Comparison of ENCODE assay signal across 8 cellular contexts in genomic region chr10:27742195-27742925, GRCh38. TPM values are rescaled to one million over a fixed set of nuclear protein-coding genes. Genes with fewer than 3 reads are reported as not detected.
DNase-seq lines count a peak whose midpoint lies in the region; ATAC-seq and TF ChIP-seq lines count a peak whose summit lies in the region.

No MANE protein-coding gene starts in this region.

- H3K27me3 Mint-ChIP-seq in endodermal cell (ENCODE audit: insufficient read depth) = peaks cover 69% of the 10 kb centered on the region

- no peaks in the 10 kb centered on the region for H3K9me3 ChIP-seq in endodermal cell (ENCODE audit: control insufficient read depth, low read length)
- no peaks in the 10 kb centered on the region for H3K9me3 ChIP-seq in mesodermal cell (ENCODE audit: control insufficient read depth, low read length)

- DNase-seq in 8988T = peak; percentile 82
- peak; percentile 56 for DNase-seq in NCI-H460 (ENCODE audit: extremely low read depth, low read depth)
- DNase-seq in activated CD8-positive, alpha-beta memory T cell treated with anti-CD3 and anti-CD28 coated beads for 48 hours (ENCODE audit: low read depth in 2 of 3, low spot score in 2 of 3) = peak; percentile 40 to 73 (median 47)
- peak; percentile 92 for DNase-seq in endodermal cell
- peak; percentile 62 for DNase-seq in stimulated activated CD8-positive, alpha-beta memory T cell treated with anti-CD3 and anti-CD28 coated beads, Interleukin-12 subunit alpha, Interleukin-12 subunit beta, amount 100 ng/mL, for 24 hours (ENCODE audit: extremely low read depth)

- TF ChIP-seq CTCF in endodermal cell (conservative IDR thresholded peaks at IDR 0.05) = peak; percentile 86

- ATAC-seq in GM18517 (IDR thresholded peaks at IDR 0.05; ENCODE audit: unreplicated experiment) (peak; percentile 93), HG03060 (IDR thresholded peaks at IDR 0.05; ENCODE audit: low read depth, unreplicated experiment) (peak; percentile 89)

- peaks cover 91% of the 10 kb centered on the region for H3K27me3 ChIP-seq in endodermal cell (ENCODE audit: control insufficient read depth, insufficient read depth, low read length, poor library complexity, severe bottlenecking)

- H3K4me1 ChIP-seq in endodermal cell (ENCODE audit: control insufficient read depth, insufficient read depth, low read length) (peaks cover 3% of the 10 kb centered on the region), mesodermal cell (ENCODE audit: control insufficient read depth, insufficient read depth, low read length, poor library complexity, severe bottlenecking) (peaks cover 23% of the 10 kb centered on the region)

- H3K4me1 Mint-ChIP-seq in endodermal cell = peaks cover 14% of the 10 kb centered on the region

- no peak overlapping the region for H3K9ac ChIP-seq in endodermal cell (ENCODE audit: extremely low read depth, low read length, poor library complexity, severe bottlenecking)

- H3K36me3 ChIP-seq in endodermal cell (ENCODE audit: control insufficient read depth, insufficient read depth, low read length) (no peaks in the 10 kb centered on the region), mesodermal cell (ENCODE audit: control insufficient read depth, insufficient read depth, low read length) (no peaks in the 10 kb centered on the region)

- no peak overlapping the region for H3K27ac ChIP-seq in endodermal cell (ENCODE audit: low read depth, low read length)
- no peak overlapping the region for H3K27ac ChIP-seq in mesodermal cell (ENCODE audit: low read depth, low read length, severe bottlenecking)

- H3K4me3 Mint-ChIP-seq in endodermal cell = peak overlapping the region; percentile 60

- H3K36me3 Mint-ChIP-seq in endodermal cell (ENCODE audit: low read depth) = no peaks in the 10 kb centered on the region

- H3K4me3 ChIP-seq in endodermal cell (ENCODE audit: low read length) (peak overlapping the region; percentile 79), mesodermal cell (ENCODE audit: extremely low read depth, insufficient read depth, low read length, poor library complexity, severe bottlenecking) (peak overlapping the region; percentile 61)

- H3K27ac Mint-ChIP-seq in endodermal cell = no peak overlapping the region

- H3K9me3 Mint-ChIP-seq in endodermal cell = no peaks in the 10 kb centered on the region

- WGBS in endodermal cell (ENCODE audit: insufficient coverage in 1 of 2, insufficient read length in 1 of 2), 2 experiments = 0 to 1% methylated on average over 26 to 71 of the region's 71 CpGs
- WGBS in mesodermal cell (ENCODE audit: insufficient coverage in 2 of 2), 2 experiments = 0% methylated on average over 33 to 64 of the region's 71 CpGs

RNA-seq across cellular contexts. Expression of gene MKX, which starts 3.3 kb away (rescaled TPM):
- 0.66 and 1.1 TPM in 2 replicates for total RNA-seq in NCI-H460 (2014; rRNA removed; shearing (Covaris generic))
- polyA plus RNA-seq in NCI-H460 (2014; cell fraction: nucleus; rRNA removed) = 0.24 TPM in 1 of 2 replicates, not detected in the other
- under 1 TPM; 0.29 to 0.55 TPM for total RNA-seq in endodermal cell
- polyA plus RNA-seq in endodermal cell (2013, experiment 1 of 2) = 0.14 TPM
- polyA plus RNA-seq in endodermal cell (2013, experiment 2 of 2) = 0.17 TPM
- not detected for polyA plus RNA-seq in mesodermal cell (2013, experiment 1 of 2)
- polyA plus RNA-seq in mesodermal cell (2013, experiment 2 of 2) = 0.15 TPM
